ENCODE assay signal across 16 cellular contexts in the genomic region with DNA sequence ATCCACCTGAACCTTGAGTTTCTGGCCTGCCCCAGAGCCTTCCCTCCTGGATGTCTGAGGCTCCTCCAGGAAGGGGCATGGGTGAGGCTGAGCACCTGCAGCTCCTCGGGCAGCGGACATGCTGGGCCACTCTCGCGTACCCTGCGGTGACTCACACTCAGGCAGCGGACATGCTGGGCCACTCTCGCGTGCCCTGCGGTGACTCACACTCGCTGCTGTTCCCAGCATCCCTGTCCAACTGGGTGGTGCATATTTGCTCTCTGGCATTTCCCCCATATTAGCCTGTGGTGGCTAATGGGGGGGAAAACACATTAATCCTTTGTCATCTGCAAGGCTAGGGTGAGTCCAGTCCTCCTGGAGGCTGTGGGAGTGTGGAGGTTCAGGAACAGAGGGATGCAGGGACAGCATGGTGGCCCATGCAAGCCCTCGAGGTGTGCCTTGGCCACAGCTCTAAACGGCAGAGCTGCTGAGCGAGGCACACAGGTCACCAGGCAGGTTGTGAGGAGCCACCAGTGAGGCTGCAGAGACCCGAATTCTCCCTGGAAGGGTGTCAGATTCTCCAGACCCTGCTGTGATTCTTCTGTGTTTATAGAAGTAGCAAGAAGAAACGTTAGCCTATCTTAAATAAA.
A peak's percentile ranks its signal among the peaks of the same experiment; 100 is the strongest.
DNase-seq lines count a peak whose midpoint lies in the region; ATAC-seq and TF ChIP-seq lines count a peak whose summit lies in the region.
"Had no signal": no experiment of that assay in that cellular context is flagged by ENCODE, and none has a peak within 500 bp of the region (broad histone marks: within the 10 kb centered on the region; RNA-seq: fewer than 3 reads in every experiment).

No MANE protein-coding gene starts in this region.

- H3K4me3 ChIP-seq in HEK293 (ENCODE audit: low read depth, low read length) (no peak overlapping the region), neuronal stem cell (ENCODE audit: low read length in 2 of 2) (peak overlapping the region in 1 of 2 donors; percentile 29), coronary artery (no peak overlapping the region)
- H3K4me3 ChIP-seq: prostate gland had no signal

- no peak overlapping the region for H2BK12ac ChIP-seq in neuronal stem cell (ENCODE audit: low read length)

- WGBS in neuronal stem cell (ENCODE audit: extremely low coverage in 2 of 2, insufficient read length in 2 of 2, insufficient replicate concordance in 1 of 2), 2 donors = no CpG with 5 or more reads among the region's 15 CpGs

- no peak overlapping the region for H2BK5ac ChIP-seq in neuronal stem cell (ENCODE audit: low read length)

- TF ChIP-seq CTCF in HEK293 (tag by site-specific recombination; IDR thresholded peaks at IDR 0.05) (no peak), coronary artery (IDR thresholded peaks at IDR 0.05) (no peak)

- H3K27ac ChIP-seq in HEK293 (ENCODE audit: extremely low read depth, low read depth, low read length) (no peak overlapping the region), neuronal stem cell (replicated peaks; ENCODE audit: low read length) (no peak overlapping the region), coronary artery (no peak overlapping the region)
- H3K27ac ChIP-seq: prostate gland, VCaP had no signal

- no peak overlapping the region for H2BK120ac ChIP-seq in neuronal stem cell (ENCODE audit: low read depth, low read length)

- no peak overlapping the region for H4K8ac ChIP-seq in neuronal stem cell (ENCODE audit: low read depth, low read length)

- no peaks in the 10 kb centered on the region for H3K4me1 ChIP-seq in HEK293 (ENCODE audit: control insufficient read depth, insufficient read depth, low read length)
- peaks cover 3 to 4% of the 10 kb centered on the region in 2 donors for H3K4me1 ChIP-seq in neuronal stem cell (ENCODE audit: control insufficient read depth in 2 of 2, insufficient read depth in 1 of 2, low read depth in 1 of 2, low read length in 2 of 2)
- H3K4me1 ChIP-seq: prostate gland had no signal

- peak overlapping the region; percentile 40 for H2AK5ac ChIP-seq in neuronal stem cell (ENCODE audit: low read depth, low read length)

- H3K18ac ChIP-seq in neuronal stem cell (ENCODE audit: low read length) = peak overlapping the region; percentile 58

- H2BK15ac ChIP-seq in neuronal stem cell (ENCODE audit: low read length) = peak overlapping the region; percentile 15

- peaks cover 2% of the 10 kb centered on the region for H3K79me1 ChIP-seq in neuronal stem cell (ENCODE audit: low read depth, low read length)

- DNase-seq in ACHN (peak; percentile 39), SW480 (ENCODE audit: low spot score) (peak; percentile 88), neuronal stem cell (ENCODE audit: low spot score) (no peak), coronary artery (ENCODE audit: low spot score) (no peak), mucosa of gallbladder (ENCODE audit: low spot score) (no peak)
- DNase-seq in stimulated activated CD4-positive, alpha-beta T cell treated with anti-CD3 and anti-CD28 coated beads, Interleukin-15, amount 100 ng/mL, for 24 hours = no peak
- DNase-seq: activated CD8-positive, alpha-beta T cell treated with anti-CD3 and anti-CD28 coated beads for 36 hours; GF-D8; Kasumi-1; naive B cell; NCI-H1694 treated with DMSO at 0.1 percent for 48 hours; NCI-H524 had no signal

- in situ Hi-C loops in ACHN (cut with HindIII; ENCODE audit: low pct_ligation_motif_present, low pct_unique_long_range_greater_than_20kb, low sequenced_read_pairs) = no loop called here

- POLR2A ChIA-PET in HEK293 (lab: Yijun Ruan, JAX) = interaction anchor here (0.6 kb wide), 1 partner anchor 33 kb away, joined by 9 read pairs; no protein-coding TSS in a partner anchor

- peak overlapping the region; percentile 40 for H4K91ac ChIP-seq in neuronal stem cell (ENCODE audit: low read depth, low read length, poor library complexity)

- no peak overlapping the region for H3K9ac ChIP-seq in neuronal stem cell (ENCODE audit: low read depth, low read length, poor library complexity)

- H3K27me3 ChIP-seq in neuronal stem cell (ENCODE audit: control insufficient read depth in 3 of 3, insufficient read depth in 3 of 3, low read depth in 1 of 3, low read length in 3 of 3) = peaks cover 0 to 2% (median 0%) of the 10 kb centered on the region in 3 experiments

- H2AFZ ChIP-seq in neuronal stem cell (ENCODE audit: low read length) = no peak overlapping the region

- H3K4me2 ChIP-seq in neuronal stem cell (ENCODE audit: insufficient read depth, low read length, poor library complexity, severe bottlenecking) = no peak overlapping the region

- H3K14ac ChIP-seq in neuronal stem cell (ENCODE audit: low read length) = peak overlapping the region; percentile 17

- H3K23ac ChIP-seq in neuronal stem cell (ENCODE audit: low read depth, low read length, poor library complexity) = peak overlapping the region; percentile 16

- H3K4ac ChIP-seq in neuronal stem cell (ENCODE audit: low read length) = no peak overlapping the region

- no peak for ATAC-seq in GM18498 (IDR thresholded peaks at IDR 0.05; ENCODE audit: unreplicated experiment)
- ATAC-seq: activated CD8-positive, alpha-beta T cell treated with anti-CD3 and anti-CD28 coated beads for 36 hours had no signal

- H3K36me3 ChIP-seq in HEK293 (ENCODE audit: control insufficient read depth in 2 of 2, insufficient read depth in 1 of 2, low read length in 2 of 2) (no peaks in the 10 kb centered on the region), neuronal stem cell (replicated peaks in 1 of 2; ENCODE audit: control insufficient read depth in 2 of 2, insufficient read depth in 2 of 2, low read length in 2 of 2) (no peaks in the 10 kb centered on the region)
- H3K36me3 ChIP-seq: prostate gland had no signal

- no peaks in the 10 kb centered on the region for H3K9me3 ChIP-seq in HEK293 (ENCODE audit: control insufficient read depth, insufficient read depth, low read depth, low read length)
- peaks cover 0 to 7% of the 10 kb centered on the region in 2 donors for H3K9me3 ChIP-seq in neuronal stem cell (replicated peaks in 1 of 2; ENCODE audit: control insufficient read depth in 2 of 2, insufficient read depth in 1 of 2, low read depth in 1 of 2, low read length in 2 of 2)
- H3K9me3 ChIP-seq: prostate gland had no signal

- CTCF ChIA-PET in HEK293 (lab: Yijun Ruan, JAX) = interaction anchor here (0.6 kb wide), 1 partner anchor 366 kb away, joined by 3 read pairs; no protein-coding TSS in a partner anchor

TF ChIP-seq in HEK293, 187 proteins besides CTCF, POLR2A, EP300 and RAD21:
- TF ChIP-seq, protein P1, sequence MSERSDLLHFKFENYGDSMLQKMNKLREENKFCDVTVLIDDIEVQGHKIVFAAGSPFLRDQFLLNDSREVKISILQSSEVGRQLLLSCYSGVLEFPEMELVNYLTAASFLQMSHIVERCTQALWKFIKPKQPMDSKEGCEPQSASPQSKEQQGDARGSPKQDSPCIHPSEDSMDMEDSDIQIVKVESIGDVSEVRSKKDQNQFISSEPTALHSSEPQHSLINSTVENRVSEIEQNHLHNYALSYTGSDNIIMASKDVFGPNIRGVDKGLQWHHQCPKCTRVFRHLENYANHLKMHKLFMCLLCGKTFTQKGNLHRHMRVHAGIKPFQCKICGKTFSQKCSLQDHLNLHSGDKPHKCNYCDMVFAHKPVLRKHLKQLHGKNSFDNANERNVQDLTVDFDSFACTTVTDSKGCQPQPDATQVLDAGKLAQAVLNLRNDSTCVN (tag by site-specific recombination; optimal IDR thresholded peaks at IDR 0.05) = peak; percentile 34
- TF ChIP-seq ZIC2 (tag by site-specific recombination; IDR thresholded peaks at IDR 0.05) (peak; percentile 99), ZNF169 (tag by site-specific recombination; IDR thresholded peaks at IDR 0.05) (no peak)
- TF ChIP-seq, protein P2, sequence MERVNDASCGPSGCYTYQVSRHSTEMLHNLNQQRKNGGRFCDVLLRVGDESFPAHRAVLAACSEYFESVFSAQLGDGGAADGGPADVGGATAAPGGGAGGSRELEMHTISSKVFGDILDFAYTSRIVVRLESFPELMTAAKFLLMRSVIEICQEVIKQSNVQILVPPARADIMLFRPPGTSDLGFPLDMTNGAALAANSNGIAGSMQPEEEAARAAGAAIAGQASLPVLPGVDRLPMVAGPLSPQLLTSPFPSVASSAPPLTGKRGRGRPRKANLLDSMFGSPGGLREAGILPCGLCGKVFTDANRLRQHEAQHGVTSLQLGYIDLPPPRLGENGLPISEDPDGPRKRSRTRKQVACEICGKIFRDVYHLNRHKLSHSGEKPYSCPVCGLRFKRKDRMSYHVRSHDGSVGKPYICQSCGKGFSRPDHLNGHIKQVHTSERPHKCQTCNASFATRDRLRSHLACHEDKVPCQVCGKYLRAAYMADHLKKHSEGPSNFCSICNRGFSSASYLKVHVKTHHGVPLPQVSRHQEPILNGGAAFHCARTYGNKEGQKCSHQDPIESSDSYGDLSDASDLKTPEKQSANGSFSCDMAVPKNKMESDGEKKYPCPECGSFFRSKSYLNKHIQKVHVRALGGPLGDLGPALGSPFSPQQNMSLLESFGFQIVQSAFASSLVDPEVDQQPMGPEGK (tag by site-specific recombination; IDR thresholded peaks at IDR 0.05) = no peak

Comparison
In these comparisons a context has a peak if more than half of its experiments do, and no peak if none do; other contexts are left out.
1. DNase-seq: peak in ACHN (single experiment) and SW480 (single experiment); none in neuronal stem cell (single experiment), coronary artery (single experiment), stimulated activated CD4-positive, alpha-beta T cell treated with anti-CD3 and anti-CD28 coated beads, Interleukin-15, amount 100 ng/mL, for 24 hours (single experiment) and mucosa of gallbladder (single experiment).